In genomic region chr11:122439911-122440782, GRCh38 we compare ENCODE assay signal across 8 cellular contexts.
DNase-seq lines count a peak whose midpoint lies in the region; ATAC-seq, FAIRE-seq and TF ChIP-seq lines count a peak whose summit lies in the region.

No MANE protein-coding gene starts in this region.

- H3K4me1 Mint-ChIP-seq in activated CD4-positive, alpha-beta memory T cell treated with anti-CD3 and anti-CD28 coated beads for 36 hours (ENCODE audit: low read depth): no peaks in the 10 kb centered on the region
- no peaks in the 10 kb centered on the region for H3K4me1 Mint-ChIP-seq in activated naive CD4-positive, alpha-beta T cell treated with anti-CD3 and anti-CD28 coated beads, Interleukin-2, amount 10 ng/mL, durations not matched to agents 7 days and 5 days

- POLR2A ChIA-PET in activated CD4-positive, alpha-beta memory T cell treated with anti-CD3 and anti-CD28 coated beads for 36 hours (lab: Charles Lee): no interaction called here

- H3K36me3 ChIP-seq in NT2/D1 (ENCODE audit: insufficient read depth, insufficient read length, low read length): no peaks in the 10 kb centered on the region
- no peaks in the 10 kb centered on the region for H3K36me3 ChIP-seq in pancreas

- no peaks in the 10 kb centered on the region for H3K9me3 Mint-ChIP-seq in activated CD4-positive, alpha-beta memory T cell treated with anti-CD3 and anti-CD28 coated beads for 36 hours
- H3K9me3 Mint-ChIP-seq in activated naive CD4-positive, alpha-beta T cell treated with anti-CD3 and anti-CD28 coated beads, Interleukin-2, amount 10 ng/mL, durations not matched to agents 7 days and 5 days: no peaks in the 10 kb centered on the region

- peaks cover 14% of the 10 kb centered on the region for H3K27me3 Mint-ChIP-seq in activated CD4-positive, alpha-beta memory T cell treated with anti-CD3 and anti-CD28 coated beads for 36 hours
- no peaks in the 10 kb centered on the region for H3K27me3 Mint-ChIP-seq in activated naive CD4-positive, alpha-beta T cell treated with anti-CD3 and anti-CD28 coated beads, Interleukin-2, amount 10 ng/mL, durations not matched to agents 7 days and 5 days

- 5 to 8% methylated on average over 27 of the region's 27 CpGs for WGBS in pancreas, 2 donors

- TF ChIP-seq CTCF in foreskin fibroblast (IDR thresholded peaks at IDR 0.05; ENCODE audit: low read depth, low read length) (no peak), pancreas (IDR thresholded peaks at IDR 0.05) (no peak)

- peak; percentile 83 to 89 (median 87) for ATAC-seq in pancreas
- ATAC-seq in GM19328 (IDR thresholded peaks at IDR 0.05; ENCODE audit: unreplicated experiment): no peak
- no peak for ATAC-seq in HG03175 (IDR thresholded peaks at IDR 0.05; ENCODE audit: unreplicated experiment)

- no peaks in the 10 kb centered on the region for H3K9me3 ChIP-seq in NT2/D1 (ENCODE audit: insufficient read depth, low read length)
- H3K9me3 ChIP-seq in pancreas: no peaks in the 10 kb centered on the region

- FAIRE-seq in pancreas (lab: Jason Lieb, UNC): no peak

- H3K27me3 ChIP-seq in NT2/D1 (ENCODE audit: insufficient read depth, insufficient read length): peaks cover 8% of the 10 kb centered on the region
- no peaks in the 10 kb centered on the region for H3K27me3 ChIP-seq in pancreas

- no peaks in the 10 kb centered on the region for H3K36me3 Mint-ChIP-seq in activated CD4-positive, alpha-beta memory T cell treated with anti-CD3 and anti-CD28 coated beads for 36 hours
- no peaks in the 10 kb centered on the region for H3K36me3 Mint-ChIP-seq in activated naive CD4-positive, alpha-beta T cell treated with anti-CD3 and anti-CD28 coated beads, Interleukin-2, amount 10 ng/mL, durations not matched to agents 7 days and 5 days

- DNase-seq in DMS153 treated with DMSO at 0.1 percent for 48 hours (lab: John Stamatoyannopoulos, UW; ENCODE audit: unreplicated experiment) (peak; percentile 27), NT2/D1 (ENCODE audit: low read depth, low spot score) (peak; percentile 44), foreskin fibroblast (peak; percentile 18 to 63), pancreas (peak in 3 of 6 donors; percentile 22 to 40 (median 25))
- no peak for DNase-seq in activated CD4-positive, alpha-beta memory T cell treated with anti-CD3 and anti-CD28 coated beads for 36 hours
- DNase-seq in activated naive CD4-positive, alpha-beta T cell treated with anti-CD3 and anti-CD28 coated beads, Interleukin-2, amount 10 ng/mL, durations not matched to agents 7 days and 5 days: no peak

- H3K4me3 ChIP-seq in NT2/D1 (ENCODE audit: insufficient read length, low read depth): peak overlapping the region; percentile 8
- peak overlapping the region; percentile 56 to 57 for H3K4me3 ChIP-seq in foreskin fibroblast (ENCODE audit: low read depth in 1 of 2, low read length in 2 of 2)
- H3K4me3 ChIP-seq in pancreas: peak overlapping the region; percentile 26 to 47 (median 37)

- H3K4me3 Mint-ChIP-seq in activated CD4-positive, alpha-beta memory T cell treated with anti-CD3 and anti-CD28 coated beads for 36 hours: no peak overlapping the region
- no peak overlapping the region for H3K4me3 Mint-ChIP-seq in activated naive CD4-positive, alpha-beta T cell treated with anti-CD3 and anti-CD28 coated beads, Interleukin-2, amount 10 ng/mL, durations not matched to agents 7 days and 5 days

- peak overlapping the region; percentile 57 for H3K9ac ChIP-seq in NT2/D1 (ENCODE audit: insufficient read length, low read depth)

- intact Hi-C loops in pancreas (cut with DNase I): no loop called here
- intact Hi-C loops in activated CD4-positive, alpha-beta memory T cell treated with anti-CD3 and anti-CD28 coated beads for 36 hours (cut with micrococcal nuclease): no loop called here

- CTCF ChIA-PET in activated CD4-positive, alpha-beta memory T cell treated with anti-CD3 and anti-CD28 coated beads for 36 hours (lab: Charles Lee): no interaction called here
- CTCF ChIA-PET in activated naive CD4-positive, alpha-beta T cell treated with anti-CD3 and anti-CD28 coated beads, Interleukin-2, amount 10 ng/mL, durations not matched to agents 7 days and 5 days (lab: Charles Lee): no interaction called here

- H3K4me1 ChIP-seq in NT2/D1 (ENCODE audit: insufficient read depth, insufficient read length) (peaks cover 3% of the 10 kb centered on the region), pancreas (peaks cover 0 to 7% (median 0%) of the 10 kb centered on the region in 3 donors)

- H3K27ac ChIP-seq in pancreas: no peak overlapping the region

- H3K27ac Mint-ChIP-seq in activated CD4-positive, alpha-beta memory T cell treated with anti-CD3 and anti-CD28 coated beads for 36 hours: no peak overlapping the region
- no peak overlapping the region for H3K27ac Mint-ChIP-seq in activated naive CD4-positive, alpha-beta T cell treated with anti-CD3 and anti-CD28 coated beads, Interleukin-2, amount 10 ng/mL, durations not matched to agents 7 days and 5 days

Comparison
In these comparisons a context has a peak if more than half of its experiments do, and no peak if none do; other contexts are left out.
1. DNase-seq: peak in DMS153 treated with DMSO at 0.1 percent for 48 hours (single experiment), NT2/D1 (single experiment) and foreskin fibroblast (2 of 2); none in activated CD4-positive, alpha-beta memory T cell treated with anti-CD3 and anti-CD28 coated beads for 36 hours (single experiment) and activated naive CD4-positive, alpha-beta T cell treated with anti-CD3 and anti-CD28 coated beads, Interleukin-2, amount 10 ng/mL, durations not matched to agents 7 days and 5 days (single experiment).
2. ATAC-seq: peak in pancreas (4 of 4); none in GM19328 (single experiment) and HG03175 (single experiment).
3. Peak in every context shown above with its lines, with median percentiles within 50 percentile points of each other: H3K4me3 ChIP-seq.